Comparison of ENCODE assay signal across 23 cellular contexts in genomic region chr12:104510873-104511243, GRCh38. TPM values are rescaled to one million over a fixed set of nuclear protein-coding genes. Genes with fewer than 3 reads are reported as not detected.
A peak's percentile ranks its signal among the peaks of the same experiment; 100 is the strongest.
DNase-seq lines count a peak whose midpoint lies in the region; ATAC-seq and TF ChIP-seq lines count a peak whose summit lies in the region.
"Had no signal": no experiment of that assay in that cellular context is flagged by ENCODE, and none has a peak within 500 bp of the region (broad histone marks: within the 10 kb centered on the region; RNA-seq: fewer than 3 reads in every experiment).

No MANE protein-coding gene starts in this region.

- H3K4me1 Mint-ChIP-seq in activated CD4-positive, alpha-beta T cell treated with anti-CD3 and anti-CD28 coated beads, Interleukin-2, amount 10 ng/mL, durations not matched to agents 24 days and 14 days, result peaks cover 54% of the 10 kb centered on the region
- H3K4me1 Mint-ChIP-seq in CD4-positive, CD25-positive, alpha-beta regulatory T cell, result peaks cover 41 to 93% (median 77%) of the 10 kb centered on the region in 4 donors
- H3K4me1 Mint-ChIP-seq in T-helper 17 cell, result peaks cover 49% of the 10 kb centered on the region
- peaks cover 26% of the 10 kb centered on the region for H3K4me1 Mint-ChIP-seq in mesothelial cell of epicardium
- peaks cover 78% of the 10 kb centered on the region for H3K4me1 Mint-ChIP-seq in stimulated activated effector memory CD8-positive, alpha-beta T cell treated with anti-CD3 and anti-CD28 coated beads, Interleukin-12 subunit alpha, Interleukin-12 subunit beta, amount 100 ng/mL, for 72 hours

- peak overlapping the region; percentile 27 for H3K27ac Mint-ChIP-seq in activated CD4-positive, alpha-beta T cell treated with anti-CD3 and anti-CD28 coated beads, Interleukin-2, amount 10 ng/mL, durations not matched to agents 24 days and 14 days
- H3K27ac Mint-ChIP-seq in CD4-positive, CD25-positive, alpha-beta regulatory T cell, result peak overlapping the region; percentile 72 to 81 (median 78)
- H3K27ac Mint-ChIP-seq in T-helper 17 cell (peak overlapping the region; percentile 41), mesothelial cell of epicardium (peak overlapping the region; percentile 7)
- no peak overlapping the region for H3K27ac Mint-ChIP-seq in stimulated activated effector memory CD8-positive, alpha-beta T cell treated with anti-CD3 and anti-CD28 coated beads, Interleukin-12 subunit alpha, Interleukin-12 subunit beta, amount 100 ng/mL, for 72 hours

- H3K27me3 ChIP-seq in CD4-positive, CD25-positive, alpha-beta regulatory T cell (ENCODE audit: control insufficient read depth, insufficient read depth, low read length), result no peaks in the 10 kb centered on the region
- H3K27me3 ChIP-seq: tibial artery had no signal

- intact Hi-C loops in activated CD4-positive, alpha-beta T cell treated with anti-CD3 and anti-CD28 coated beads, Interleukin-2, amount 10 ng/mL, durations not matched to agents 24 days and 14 days (cut with micrococcal nuclease), result no loop called here

- H3K27me3 Mint-ChIP-seq in activated CD4-positive, alpha-beta T cell treated with anti-CD3 and anti-CD28 coated beads, Interleukin-2, amount 10 ng/mL, durations not matched to agents 24 days and 14 days, result no peaks in the 10 kb centered on the region
- H3K27me3 Mint-ChIP-seq in CD4-positive, CD25-positive, alpha-beta regulatory T cell, result no peaks in the 10 kb centered on the region
- H3K27me3 Mint-ChIP-seq in T-helper 17 cell, result no peaks in the 10 kb centered on the region
- peaks cover 3% of the 10 kb centered on the region for H3K27me3 Mint-ChIP-seq in mesothelial cell of epicardium (ENCODE audit: low read depth)

- peaks cover 9% of the 10 kb centered on the region for H3K36me3 ChIP-seq in CD4-positive, CD25-positive, alpha-beta regulatory T cell (ENCODE audit: control insufficient read depth, insufficient read depth, low read length)
- H3K36me3 ChIP-seq: HAP-1, left ventricle myocardium inferior, tibial artery had no signal

- peak overlapping the region; percentile 49 for H3K4me3 ChIP-seq in CD4-positive, CD25-positive, alpha-beta regulatory T cell (ENCODE audit: low read depth, low read length)
- H3K4me3 ChIP-seq: dorsolateral prefrontal cortex, HAP-1, left ventricle myocardium inferior, tibial artery had no signal

- no peak for TF ChIP-seq CTCF in mesothelial cell of epicardium (IDR thresholded peaks at IDR 0.05; ENCODE audit: unreplicated experiment)

- H3K4me1 ChIP-seq in CD4-positive, CD25-positive, alpha-beta regulatory T cell (ENCODE audit: control insufficient read depth, insufficient read depth, low read length, poor library complexity, severe bottlenecking), result peaks cover 48% of the 10 kb centered on the region

- no peak overlapping the region for H3K27ac ChIP-seq in CD4-positive, CD25-positive, alpha-beta regulatory T cell (ENCODE audit: insufficient read depth, low read length, poor library complexity, severe bottlenecking)
- H3K27ac ChIP-seq: dorsolateral prefrontal cortex, left ventricle myocardium inferior, tibial artery had no signal

- peaks cover 40% of the 10 kb centered on the region for H3K36me3 Mint-ChIP-seq in activated CD4-positive, alpha-beta T cell treated with anti-CD3 and anti-CD28 coated beads, Interleukin-2, amount 10 ng/mL, durations not matched to agents 24 days and 14 days (ENCODE audit: low read depth)
- peaks cover 29% of the 10 kb centered on the region for H3K36me3 Mint-ChIP-seq in CD4-positive, CD25-positive, alpha-beta regulatory T cell
- peaks cover 5% of the 10 kb centered on the region for H3K36me3 Mint-ChIP-seq in T-helper 17 cell (ENCODE audit: low read depth)
- H3K36me3 Mint-ChIP-seq in mesothelial cell of epicardium, result no peaks in the 10 kb centered on the region
- peaks cover 8% of the 10 kb centered on the region for H3K36me3 Mint-ChIP-seq in stimulated activated effector memory CD8-positive, alpha-beta T cell treated with anti-CD3 and anti-CD28 coated beads, Interleukin-12 subunit alpha, Interleukin-12 subunit beta, amount 100 ng/mL, for 72 hours

- peak overlapping the region; percentile 41 for H3K4me3 Mint-ChIP-seq in activated CD4-positive, alpha-beta T cell treated with anti-CD3 and anti-CD28 coated beads, Interleukin-2, amount 10 ng/mL, durations not matched to agents 24 days and 14 days
- peak overlapping the region in 3 of 4 donors; percentile 59 to 76 (median 69) for H3K4me3 Mint-ChIP-seq in CD4-positive, CD25-positive, alpha-beta regulatory T cell
- H3K4me3 Mint-ChIP-seq in T-helper 17 cell (peak overlapping the region; percentile 33), mesothelial cell of epicardium (no peak overlapping the region)
- no peak overlapping the region for H3K4me3 Mint-ChIP-seq in stimulated activated effector memory CD8-positive, alpha-beta T cell treated with anti-CD3 and anti-CD28 coated beads, Interleukin-12 subunit alpha, Interleukin-12 subunit beta, amount 100 ng/mL, for 72 hours
- H3K4me3 Mint-ChIP-seq: IgD-negative memory B cell had no signal

- no peaks in the 10 kb centered on the region for H3K9me3 ChIP-seq in CD4-positive, CD25-positive, alpha-beta regulatory T cell (ENCODE audit: control insufficient read depth in 2 of 2, low read length in 2 of 2)
- H3K9me3 ChIP-seq in T-helper 17 cell (ENCODE audit: control insufficient read depth, low read length, poor library complexity, severe bottlenecking), result no peaks in the 10 kb centered on the region
- H3K9me3 ChIP-seq: HAP-1, left ventricle myocardium inferior, tibial artery had no signal

- DNase-seq in activated CD4-positive, alpha-beta T cell treated with anti-CD3 and anti-CD28 coated beads, Interleukin-2, amount 10 ng/mL, durations not matched to agents 24 days and 14 days, result no peak
- DNase-seq in activated CD4-positive, alpha-beta T cell treated with anti-CD3 and anti-CD28 coated beads, Interleukin-2, amount 50 U/mL, for 48 hours, result no peak
- DNase-seq in CD4-positive, CD25-positive, alpha-beta regulatory T cell, result no peak
- DNase-seq in T-helper 17 cell (no peak), mesothelial cell of epicardium (ENCODE audit: low spot score in 2 of 2, unreplicated experiment in 2 of 2) (no peak), HK-2 (ENCODE audit: unreplicated experiment) (no peak), NCI-H2227 (lab: John Stamatoyannopoulos, UW; ENCODE audit: unreplicated experiment) (no peak)
- DNase-seq in stimulated activated effector memory CD8-positive, alpha-beta T cell treated with anti-CD3 and anti-CD28 coated beads, Interleukin-12 subunit alpha, Interleukin-12 subunit beta, amount 100 ng/mL, for 72 hours (ENCODE audit: low spot score in 2 of 2), result no peak
- DNase-seq: 8988T, COR-L47, DMS79, dorsolateral prefrontal cortex, GF-D8, left ventricle myocardium inferior, NCI-H1105 treated with DMSO at 0.1 percent for 48 hours, NCI-H1930, NCI-H526 treated with DMSO at 0.1 percent for 48 hours, SHP77, SW 1271, tibial artery had no signal

- no peak for ATAC-seq in CD4-positive, CD25-positive, alpha-beta regulatory T cell (ENCODE audit: low read depth in 2 of 2)
- ATAC-seq in T-helper 17 cell, result no peak
- ATAC-seq in stimulated activated effector memory CD8-positive, alpha-beta T cell treated with anti-CD3 and anti-CD28 coated beads, Interleukin-12 subunit alpha, Interleukin-12 subunit beta, amount 100 ng/mL, for 72 hours, result no peak
- ATAC-seq: activated CD4-positive, CD25-positive, alpha-beta regulatory T cell treated with anti-CD3 and anti-CD28 coated beads, Interleukin-2, amount 50 U/mL, for 24 hours had no signal

- peaks cover 8% of the 10 kb centered on the region for H3K9me3 Mint-ChIP-seq in activated CD4-positive, alpha-beta T cell treated with anti-CD3 and anti-CD28 coated beads, Interleukin-2, amount 10 ng/mL, durations not matched to agents 24 days and 14 days
- peaks cover 0 to 3% (median 0%) of the 10 kb centered on the region in 7 donors for H3K9me3 Mint-ChIP-seq in CD4-positive, CD25-positive, alpha-beta regulatory T cell
- peaks cover 5% of the 10 kb centered on the region for H3K9me3 Mint-ChIP-seq in mesothelial cell of epicardium
- H3K9me3 Mint-ChIP-seq in stimulated activated effector memory CD8-positive, alpha-beta T cell treated with anti-CD3 and anti-CD28 coated beads, Interleukin-12 subunit alpha, Interleukin-12 subunit beta, amount 100 ng/mL, for 72 hours, result no peaks in the 10 kb centered on the region
- H3K9me3 Mint-ChIP-seq: IgD-negative memory B cell had no signal

RNA-seq across cellular contexts. Expression of gene CHST11, which starts 54.1 kb away (rescaled TPM):
- 44.9 and 46.2 TPM in 2 replicates for total RNA-seq in activated CD4-positive, alpha-beta T cell treated with anti-CD3 and anti-CD28 coated beads, Interleukin-2, amount 10 ng/mL, durations not matched to agents 24 days and 14 days
- 192 TPM for total RNA-seq in CD4-positive, CD25-positive, alpha-beta regulatory T cell
- polyA plus RNA-seq in CD4-positive, CD25-positive, alpha-beta regulatory T cell, result 100 to 1,000 TPM in 2 of 4 donors, 10 to 100 TPM in 2; 70.2 to 114 (median 99.5) TPM
- 10 to 100 TPM; 76.6 to 78.3 TPM for total RNA-seq in T-helper 17 cell
- total RNA-seq in mesothelial cell of epicardium, result 9.0 to 15.0 TPM (median 12.1 TPM) in 3 replicates

Comparison
In these comparisons a context has a peak if more than half of its experiments do, and no peak if none do; other contexts are left out.
1. H3K4me3 Mint-ChIP-seq: peak in activated CD4-positive, alpha-beta T cell treated with anti-CD3 and anti-CD28 coated beads, Interleukin-2, amount 10 ng/mL, durations not matched to agents 24 days and 14 days (single experiment), CD4-positive, CD25-positive, alpha-beta regulatory T cell (3 of 4) and T-helper 17 cell (single experiment); none in mesothelial cell of epicardium (single experiment) and stimulated activated effector memory CD8-positive, alpha-beta T cell treated with anti-CD3 and anti-CD28 coated beads, Interleukin-12 subunit alpha, Interleukin-12 subunit beta, amount 100 ng/mL, for 72 hours (single experiment).